In the genomic region with DNA sequence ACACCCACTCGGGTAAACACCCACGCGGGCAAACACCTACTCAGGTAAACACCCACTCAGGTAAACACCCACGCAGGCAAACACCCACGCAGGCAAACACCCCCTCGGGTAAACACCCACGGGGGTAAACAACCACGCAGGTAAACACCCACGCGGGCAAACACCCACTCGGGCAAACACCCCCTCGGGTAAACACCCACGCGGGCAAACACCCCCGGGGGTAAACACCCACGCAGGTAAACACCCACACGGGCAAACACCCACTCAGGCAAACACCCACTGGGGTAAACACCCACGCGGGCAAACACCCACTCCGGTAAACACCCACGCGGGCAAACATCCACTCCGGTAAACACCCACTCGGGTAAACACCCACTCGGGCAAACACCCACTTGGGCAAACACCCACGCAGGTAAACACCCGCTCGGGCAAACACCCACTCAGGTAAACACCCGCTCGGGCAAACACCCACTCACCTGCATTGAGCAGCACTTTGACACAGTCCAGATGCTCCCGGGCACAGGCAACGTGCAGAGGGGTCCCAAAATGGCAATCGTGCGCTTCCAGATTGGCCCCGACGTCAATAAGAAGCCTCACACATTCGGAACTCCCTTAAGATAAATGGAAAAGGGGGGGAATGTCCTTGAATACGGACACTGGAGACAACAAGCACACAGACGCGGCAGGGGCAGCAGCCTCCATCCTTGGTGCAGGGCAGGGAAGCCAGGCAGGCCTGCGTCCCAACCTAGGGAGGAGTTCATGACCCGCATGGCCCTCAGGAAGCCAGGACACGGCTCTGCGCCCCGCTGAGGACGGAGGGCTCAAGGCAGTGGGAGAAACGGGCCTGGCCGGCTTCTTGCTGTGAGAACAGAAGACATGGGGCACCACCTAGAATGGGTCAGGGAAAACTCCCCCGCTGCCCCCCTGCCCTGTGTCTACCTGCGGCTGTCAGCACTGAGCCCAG, we compare ENCODE assay signal across 21 cellular contexts. TPM values are rescaled to one million over a fixed set of nuclear protein-coding genes. Genes with fewer than 3 reads are reported as not detected.
A peak's percentile ranks its signal among the peaks of the same experiment; 100 is the strongest.
DNase-seq lines count a peak whose midpoint lies in the region; ATAC-seq, FAIRE-seq and TF ChIP-seq lines count a peak whose summit lies in the region.
"Had no signal": no experiment of that assay in that cellular context is flagged by ENCODE, and none has a peak within 500 bp of the region (broad histone marks: within the 10 kb centered on the region; RNA-seq: fewer than 3 reads in every experiment).

No MANE protein-coding gene starts in this region.

- no peak overlapping the region for H3K4me2 ChIP-seq in HepG2 (ENCODE audit: low read depth, low read length)

- no peak for TF ChIP-seq RAD21 in HepG2 (CRISPR knock-in tag; IDR thresholded peaks at IDR 0.05)

- no peaks in the 10 kb centered on the region for H3K9me3 Mint-ChIP-seq in memory B cell
- H3K9me3 Mint-ChIP-seq: activated naive CD4-positive, alpha-beta T cell treated with anti-CD3 and anti-CD28 coated beads for 36 hours had no signal

- no peak for FAIRE-seq in HepG2 (lab: Jason Lieb, UNC)
- FAIRE-seq: GM18507, HTR-8/SVneo had no signal

- H3K36me3 ChIP-seq in HepG2 (replicated peaks in 1 of 2; ENCODE audit: control insufficient read depth in 1 of 2, insufficient read depth in 2 of 2, low read length in 2 of 2) = peaks cover 1 to 8% of the 10 kb centered on the region in 2 experiments; a peak in 2 of 5 replicates
- peaks cover 0 to 6% (median 2%) of the 10 kb centered on the region in 4 donors for H3K36me3 ChIP-seq in right lobe of liver
- H3K36me3 ChIP-seq: SJSA1 had no signal

- H3K27ac ChIP-seq in HepG2 (ENCODE audit: extremely low read length, insufficient read depth, low read length) (no peak overlapping the region), right lobe of liver (peak overlapping the region in 1 of 3 donors; percentile 84), VCaP (peak overlapping the region; percentile 33)
- H3K27ac ChIP-seq: right atrium auricular region, SJSA1 had no signal

- H3K79me2 ChIP-seq in HepG2 (ENCODE audit: insufficient read depth, low read length) = no peaks in the 10 kb centered on the region

- no peak for TF ChIP-seq CTCF in HepG2 (CRISPR knock-in tag; IDR thresholded peaks at IDR 0.05)
- TF ChIP-seq CTCF in right lobe of liver (IDR thresholded peaks at IDR 0.05) = no peak
- TF ChIP-seq CTCF in VCaP (conservative IDR thresholded peaks at IDR 0.05) = no peak

- CTCF ChIA-PET in HepG2 (lab: Yijun Ruan, JAX; ENCODE audit: low intra/inter-chr PET ratio, low total read pairs) = no interaction called here

- H3K27me3 Mint-ChIP-seq in memory B cell = peaks cover 10% of the 10 kb centered on the region

- no peak overlapping the region for H2AFZ ChIP-seq in HepG2 (ENCODE audit: low read length)

- H3K4me3 Mint-ChIP-seq in memory B cell = no peak overlapping the region
- H3K4me3 Mint-ChIP-seq: activated naive CD4-positive, alpha-beta T cell treated with anti-CD3 and anti-CD28 coated beads for 36 hours had no signal

- H3K4me1 ChIP-seq in HepG2 (ENCODE audit: insufficient read depth, low read length) (peaks cover 32% of the 10 kb centered on the region), right lobe of liver (peaks cover 1 to 57% (median 26%) of the 10 kb centered on the region in 4 donors)
- H3K4me1 ChIP-seq: SJSA1 had no signal

- POLR2A ChIA-PET in HepG2 (lab: Yijun Ruan, JAX) = no interaction called here

- peaks cover 9% of the 10 kb centered on the region for H3K4me1 Mint-ChIP-seq in memory B cell

- no peaks in the 10 kb centered on the region for H4K20me1 ChIP-seq in HepG2 (ENCODE audit: insufficient read depth, low read length)

- peaks cover 5% of the 10 kb centered on the region for H3K36me3 Mint-ChIP-seq in memory B cell

- no peak overlapping the region for H3K4me3 ChIP-seq in HepG2 (replicated peaks in 1 of 3; ENCODE audit: insufficient read depth in 1 of 3, low read depth in 2 of 3, low read length in 3 of 3)
- H3K4me3 ChIP-seq in right lobe of liver = no peak overlapping the region
- H3K4me3 ChIP-seq: right atrium auricular region, SJSA1 had no signal

- peak; percentile 21; the same call in 2 of the 3 replicates for ATAC-seq in HepG2
- no peak for ATAC-seq in right lobe of liver
- peak; percentile 33 for ATAC-seq in memory B cell (ENCODE audit: low read depth)
- ATAC-seq: left ventricle myocardium superior had no signal

- intact Hi-C loops in HepG2 (cut with micrococcal nuclease; ENCODE audit: unreplicated experiment) (no loop called here), right lobe of liver (cut with DNase I) (no loop called here)

- DNase-seq in HepG2 (ENCODE audit: low spot score) (no peak), right lobe of liver (no peak), memory B cell (ENCODE audit: low spot score in 2 of 2) (no peak), HPDE6-E6E7 (ENCODE audit: extremely low spot score) (no peak), SIG-M5 treated with dmso at 0.1 percent for 504 hours (lab: John Stamatoyannopoulos, UW; ENCODE audit: unreplicated experiment) (no peak), NCI-H1048 (lab: John Stamatoyannopoulos, UW) (no peak)
- DNase-seq in NK-92 treated with Interleukin-12 subunit alpha and Interleukin-12 subunit beta, amount 100 ng/mL, for 24 hours (lab: John Stamatoyannopoulos, UW) = no peak
- DNase-seq: activated naive CD4-positive, alpha-beta T cell treated with anti-CD3 and anti-CD28 coated beads for 36 hours; head of caudate nucleus; left ventricle myocardium superior; NCI-H2171; NCI-H69; occipital lobe; OCI-M1; stimulated activated naive CD4-positive, alpha-beta T cell; T-helper 2 cell had no signal

- no peak overlapping the region for H3K27ac Mint-ChIP-seq in memory B cell
- H3K27ac Mint-ChIP-seq: activated naive CD4-positive, alpha-beta T cell treated with anti-CD3 and anti-CD28 coated beads for 36 hours had no signal

- TF ChIP-seq EP300 in HepG2 (IDR thresholded peaks at IDR 0.05; ENCODE audit: low read depth in 2 of 2, low read length in 2 of 2) = no peak
- TF ChIP-seq EP300 in HepG2 (CRISPR knock-in tag; IDR thresholded peaks at IDR 0.05; ENCODE audit: borderline replicate concordance) = no peak

- H3K9me3 ChIP-seq in HepG2 (ENCODE audit: low read length) (no peaks in the 10 kb centered on the region), right lobe of liver (no peaks in the 10 kb centered on the region)
- H3K9me3 ChIP-seq: right atrium auricular region, SJSA1 had no signal

- WGBS in HepG2 (ENCODE audit: low lambda C conversion rate) = 93% methylated on average over 27 of the region's 50 CpGs
- 41% methylated on average over 22 of the region's 50 CpGs for WGBS in right lobe of liver (ENCODE audit: insufficient coverage, low coverage, low lambda C conversion rate, missing lambda C conversion rate)

- in situ Hi-C loops in HepG2 (cut with HindIII; ENCODE audit: extremely low pct_ligation_motif_present, low pct_unique_long_range_greater_than_20kb) = no loop called here

- no peak overlapping the region for H3K9ac ChIP-seq in HepG2 (ENCODE audit: insufficient read depth, low read depth, low read length)

- H3K27me3 ChIP-seq in HepG2 (ENCODE audit: control insufficient read depth in 1 of 2, insufficient read depth in 2 of 2, low read length in 2 of 2) (no peaks in the 10 kb centered on the region), right lobe of liver (no peaks in the 10 kb centered on the region)
- H3K27me3 ChIP-seq: right atrium auricular region, SJSA1 had no signal

- BruUV-seq in HepG2 (replicated peaks; lab: Mats Ljungman, UMichigan) = no TSS peak

- TF ChIP-seq POLR2A in HepG2 (IDR thresholded peaks at IDR 0.05; ENCODE audit: insufficient read depth in 1 of 2, low read depth in 2 of 2, low read length in 2 of 2) (no peak), right lobe of liver (IDR thresholded peaks at IDR 0.05) (no peak)

RNA-seq across cellular contexts. Expression of gene ASB13, which starts 17.6 kb away (rescaled TPM):
- total RNA-seq in HepG2 (2016; rRNA removed; fragmentation: Illumina TruSeq; extraction: Trizol) (15.4 and 17.5 TPM in 2 replicates), right lobe of liver (100 to 1,000 TPM in 1 of 6 experiments, 10 to 100 TPM in 5; 19.7 to 117 (median 64.7) TPM)
- 3.3 and 4.7 TPM in 2 replicates for total RNA-seq in HepG2 (2016; cell fraction: cytosol; rRNA removed; fragmentation: Illumina TruSeq; extraction: Trizol; ENCODE audit: low read depth)
- 15.6 and 18.5 TPM in 2 replicates for total RNA-seq in HepG2 (2016; cell fraction: insoluble cytoplasmic fraction; rRNA removed; fragmentation: Illumina TruSeq; extraction: Trizol)
- total RNA-seq in HepG2 (2016; cell fraction: membrane; rRNA removed; fragmentation: Illumina TruSeq; extraction: Trizol) = 14.1 and 16.1 TPM in 2 replicates
- 7.1 and 7.5 TPM in 2 replicates for total RNA-seq in HepG2 (2016; cell fraction: nucleus; rRNA removed; fragmentation: Illumina TruSeq; extraction: Trizol)
- polyA plus RNA-seq in HepG2 (2011; rRNA removed) = 9.3 and 12.7 TPM in 2 replicates
- polyA plus RNA-seq in HepG2 (2011; cell fraction: cytosol; rRNA removed) = 12.4 and 12.5 TPM in 2 replicates
- 7.4 and 9.5 TPM in 2 replicates for polyA plus RNA-seq in HepG2 (2011; cell fraction: nucleus; rRNA removed)
- 12.8 and 15.5 TPM in 2 replicates for polyA plus RNA-seq in HepG2 (2012)
- polyA plus RNA-seq in HepG2 (2016; cell fraction: cytosol; fragmentation: Illumina TruSeq; extraction: Trizol; ENCODE audit: low read depth) = 4.6 and 4.7 TPM in 2 replicates
- 12.6 and 16.4 TPM in 2 replicates for polyA plus RNA-seq in HepG2 (2016; cell fraction: insoluble cytoplasmic fraction; fragmentation: Illumina TruSeq; extraction: Trizol; ENCODE audit: low read depth)
- 10.4 and 12.4 TPM in 2 replicates for polyA plus RNA-seq in HepG2 (2016; cell fraction: membrane; fragmentation: Illumina TruSeq; extraction: Trizol; ENCODE audit: low read depth)
- polyA plus RNA-seq in HepG2 (2016; cell fraction: nucleus; fragmentation: Illumina TruSeq; extraction: Trizol; ENCODE audit: insufficient read depth, low read depth) = 12.4 and 14.5 TPM in 2 replicates
- polyA minus RNA-seq in HepG2 (2011; rRNA and poly(A)+ RNA removed; ENCODE audit: low replicate concordance) = 31.7 and 36.4 TPM in 2 replicates
- polyA minus RNA-seq in HepG2 (2011; cell fraction: cytosol; rRNA and poly(A)+ RNA removed) = 10.6 and 14.5 TPM in 2 replicates
- 5.5 and 7.7 TPM in 2 replicates for polyA minus RNA-seq in HepG2 (2011; cell fraction: nucleus; rRNA and poly(A)+ RNA removed)

RNA-seq across cellular contexts. Expression of gene TASOR2, which starts 35.9 kb away (rescaled TPM):
- total RNA-seq in HepG2 (2016; rRNA removed; fragmentation: Illumina TruSeq; extraction: Trizol) (55.3 and 58.9 TPM in 2 replicates), right lobe of liver (10 to 100 TPM; 19.7 to 53.4 (median 29.6) TPM)
- 67.3 and 69.4 TPM in 2 replicates for total RNA-seq in HepG2 (2016; cell fraction: cytosol; rRNA removed; fragmentation: Illumina TruSeq; extraction: Trizol; ENCODE audit: low read depth)
- 51.2 and 60.5 TPM in 2 replicates for total RNA-seq in HepG2 (2016; cell fraction: insoluble cytoplasmic fraction; rRNA removed; fragmentation: Illumina TruSeq; extraction: Trizol)
- total RNA-seq in HepG2 (2016; cell fraction: membrane; rRNA removed; fragmentation: Illumina TruSeq; extraction: Trizol) = 44.6 and 47.7 TPM in 2 replicates
- total RNA-seq in HepG2 (2016; cell fraction: nucleus; rRNA removed; fragmentation: Illumina TruSeq; extraction: Trizol) = 95.9 and 108 TPM in 2 replicates
- polyA plus RNA-seq in HepG2 (2011; rRNA removed) = 22.8 and 24.2 TPM in 2 replicates
- polyA plus RNA-seq in HepG2 (2011; cell fraction: cytosol; rRNA removed) = 8.9 and 13.1 TPM in 2 replicates
- 30.2 and 31.2 TPM in 2 replicates for polyA plus RNA-seq in HepG2 (2011; cell fraction: nucleus; rRNA removed)
- 23.3 and 26.9 TPM in 2 replicates for polyA plus RNA-seq in HepG2 (2012)
- 0.58 and 1.1 TPM in 2 replicates for polyA plus RNA-seq in HepG2 (2016; cell fraction: cytosol; fragmentation: Illumina TruSeq; extraction: Trizol; ENCODE audit: low read depth)
- 26.8 and 27.2 TPM in 2 replicates for polyA plus RNA-seq in HepG2 (2016; cell fraction: insoluble cytoplasmic fraction; fragmentation: Illumina TruSeq; extraction: Trizol; ENCODE audit: low read depth)
- polyA plus RNA-seq in HepG2 (2016; cell fraction: membrane; fragmentation: Illumina TruSeq; extraction: Trizol; ENCODE audit: low read depth) = 2.9 and 4.0 TPM in 2 replicates
- polyA plus RNA-seq in HepG2 (2016; cell fraction: nucleus; fragmentation: Illumina TruSeq; extraction: Trizol; ENCODE audit: insufficient read depth, low read depth) = 68.3 and 79.1 TPM in 2 replicates
- polyA minus RNA-seq in HepG2 (2011; rRNA and poly(A)+ RNA removed; ENCODE audit: low replicate concordance) = 27.6 and 45.1 TPM in 2 replicates
- 30.7 and 32.8 TPM in 2 replicates for polyA minus RNA-seq in HepG2 (2011; cell fraction: cytosol; rRNA and poly(A)+ RNA removed)
- 132 and 137 TPM in 2 replicates for polyA minus RNA-seq in HepG2 (2011; cell fraction: nucleus; rRNA and poly(A)+ RNA removed)

Comparison
In these comparisons a context has a peak if more than half of its experiments do, and no peak if none do; other contexts are left out.
1. ATAC-seq: peak in HepG2 (single experiment) and memory B cell (single experiment); none in right lobe of liver (0 of 4).